30 cellular contexts compared by ENCODE assay signal in the genomic region with DNA sequence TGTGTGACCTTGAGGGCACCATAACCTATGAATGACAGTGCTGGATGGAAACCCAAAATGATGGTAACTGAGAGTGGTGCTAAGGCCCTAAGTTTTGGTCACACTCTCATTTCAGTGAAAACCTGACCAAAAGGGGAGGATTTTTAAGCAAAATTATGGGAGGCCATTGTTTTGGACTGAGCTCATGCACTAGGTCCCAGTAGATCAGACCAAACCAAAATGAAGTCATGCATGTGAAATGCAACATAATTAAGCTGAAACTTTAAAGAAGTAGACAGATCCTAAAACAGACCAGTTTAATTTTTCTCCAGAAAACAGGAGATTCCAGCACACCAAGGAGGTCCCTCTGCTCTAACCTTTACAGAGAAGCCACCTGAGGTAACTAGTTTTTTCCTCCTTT. TPM values are rescaled to one million over a fixed set of nuclear protein-coding genes. Genes with fewer than 3 reads are reported as not detected.
"Had no signal": no experiment of that assay in that cellular context is flagged by ENCODE, and none has a peak within 500 bp of the region (broad histone marks: within the 10 kb centered on the region; RNA-seq: fewer than 3 reads in every experiment).

No MANE protein-coding gene starts in this region.

- H3K4me1 ChIP-seq: parathyroid adenoma, psoas muscle, right lobe of liver, sigmoid colon, stomach, thyroid gland, tibial nerve, upper lobe of right lung, uterus had no signal

- H3K27ac Mint-ChIP-seq: natural killer cell treated with Interleukin-12 subunit alpha and Interleukin-12 subunit beta and Interleukin-15 and Interleukin-18, amount 100 ng/mL, for 72 hours; nephron progenitor cell; progenitor cell of endocrine pancreas; stimulated activated effector memory CD8-positive, alpha-beta T cell treated with anti-CD3 and anti-CD28 coated beads, Interleukin-12 subunit alpha, Interleukin-12 subunit beta, amount 100 ng/mL, for 72 hours; stimulated activated naive B cell treated with anti-CD40 and anti-IgM and Interleukin-4, amounts not matched to agents 10 μg/mL and 1 μg/mL and 100 μg/mL, for 72 hours; stimulated activated naive CD8-positive, alpha-beta T cell treated with anti-CD3 and anti-CD28 coated beads, Interleukin-15, Interleukin-2, amounts not matched to agents 100 ng/mL and 50 ng/mL, for 24 hours; type B pancreatic cell had no signal

- H3K4me3 ChIP-seq: ovary, psoas muscle, right lobe of liver, sigmoid colon, stomach, thoracic aorta, thyroid gland, tibial nerve, upper lobe of right lung, uterus had no signal

- H3K27me3 Mint-ChIP-seq: natural killer cell treated with Interleukin-12 subunit alpha and Interleukin-12 subunit beta and Interleukin-15 and Interleukin-18, amount 100 ng/mL, for 72 hours; progenitor cell of endocrine pancreas; stimulated activated naive CD8-positive, alpha-beta T cell treated with anti-CD3 and anti-CD28 coated beads, Interleukin-15, Interleukin-2, amounts not matched to agents 100 ng/mL and 50 ng/mL, for 24 hours; type B pancreatic cell had no signal

- H3K9ac ChIP-seq: parathyroid adenoma had no signal

- H3K9me3 ChIP-seq: neutrophil, ovary, psoas muscle, right lobe of liver, sigmoid colon, stomach, thoracic aorta, thyroid gland, tibial nerve, upper lobe of right lung, uterus had no signal

- H3K27me3 ChIP-seq: neutrophil, ovary, right lobe of liver, sigmoid colon, stomach, thyroid gland, tibial nerve, upper lobe of right lung, uterus had no signal

- FAIRE-seq: small intestine had no signal

- H3K36me3 ChIP-seq: neutrophil, ovary, right lobe of liver, sigmoid colon, stomach, thoracic aorta, thyroid gland, tibial nerve, upper lobe of right lung, uterus had no signal

- H3K4me3 Mint-ChIP-seq: naive thymus-derived CD8-positive, alpha-beta T cell; natural killer cell treated with Interleukin-12 subunit alpha and Interleukin-12 subunit beta and Interleukin-15 and Interleukin-18, amount 100 ng/mL, for 72 hours; nephron progenitor cell; neural crest cell; stimulated activated effector memory CD8-positive, alpha-beta T cell treated with anti-CD3 and anti-CD28 coated beads, Interleukin-12 subunit alpha, Interleukin-12 subunit beta, amount 100 ng/mL, for 72 hours; stimulated activated naive B cell treated with anti-CD40 and anti-IgM and Interleukin-4, amounts not matched to agents 10 μg/mL and 1 μg/mL and 100 μg/mL, for 72 hours; stimulated activated naive CD8-positive, alpha-beta T cell treated with anti-CD3 and anti-CD28 coated beads, Interleukin-15, Interleukin-2, amounts not matched to agents 100 ng/mL and 50 ng/mL, for 24 hours; type B pancreatic cell had no signal

- H3K79me2 ChIP-seq: parathyroid adenoma had no signal

- H3K27ac ChIP-seq: neutrophil, ovary, parathyroid adenoma, psoas muscle, right lobe of liver, sigmoid colon, stomach, thoracic aorta, thyroid gland, tibial nerve, upper lobe of right lung, uterus had no signal

- H3K9me3 Mint-ChIP-seq: naive thymus-derived CD8-positive, alpha-beta T cell; natural killer cell treated with Interleukin-12 subunit alpha and Interleukin-12 subunit beta and Interleukin-15 and Interleukin-18, amount 100 ng/mL, for 72 hours; nephron progenitor cell; neural crest cell; stimulated activated effector memory CD8-positive, alpha-beta T cell treated with anti-CD3 and anti-CD28 coated beads, Interleukin-12 subunit alpha, Interleukin-12 subunit beta, amount 100 ng/mL, for 72 hours; stimulated activated naive B cell treated with anti-CD40 and anti-IgM and Interleukin-4, amounts not matched to agents 10 μg/mL and 1 μg/mL and 100 μg/mL, for 72 hours; stimulated activated naive CD8-positive, alpha-beta T cell treated with anti-CD3 and anti-CD28 coated beads, Interleukin-15, Interleukin-2, amounts not matched to agents 100 ng/mL and 50 ng/mL, for 24 hours; type B pancreatic cell had no signal

- H3K4me1 Mint-ChIP-seq: naive thymus-derived CD8-positive, alpha-beta T cell; nephron progenitor cell; neural crest cell; stimulated activated effector memory CD8-positive, alpha-beta T cell treated with anti-CD3 and anti-CD28 coated beads, Interleukin-12 subunit alpha, Interleukin-12 subunit beta, amount 100 ng/mL, for 72 hours; stimulated activated naive B cell treated with anti-CD40 and anti-IgM and Interleukin-4, amounts not matched to agents 10 μg/mL and 1 μg/mL and 100 μg/mL, for 72 hours had no signal

- DNase-seq: naive thymus-derived CD8-positive, alpha-beta T cell; nephron progenitor cell; nucleus accumbens; ovary; posterior cingulate gyrus; psoas muscle; right cardiac atrium; right lobe of liver; sigmoid colon; small intestine; stimulated activated CD4-positive, alpha-beta T cell treated with anti-CD3 and anti-CD28 coated beads, Interleukin-15, amount 100 ng/mL, for 24 hours; stimulated activated CD4-positive, alpha-beta T cell treated with anti-CD3 and anti-CD28 coated beads, Interleukin-2, amount 100 ng/mL, for 24 hours; stimulated activated CD4-positive, alpha-beta T cell treated with anti-CD3 and anti-CD28 coated beads, Interleukin-2, amount 100 ng/mL, for 48 hours; stimulated activated CD4-positive, alpha-beta T cell treated with anti-CD3 and anti-CD28 coated beads, Interleukin-4, amount 100 ng/mL, for 24 hours; stimulated activated naive B cell treated with anti-CD40 and anti-IgM and Interleukin-4, amounts not matched to agents 10 μg/mL and 1 μg/mL and 100 μg/mL, for 72 hours; stimulated activated naive CD4-positive, alpha-beta T cell treated with Interleukin-2 at 50 U/mL for 16 hours; stomach; thyroid gland; upper lobe of right lung; uterus had no signal

- H2AFZ ChIP-seq: parathyroid adenoma had no signal

- H3K36me3 Mint-ChIP-seq: naive thymus-derived CD8-positive, alpha-beta T cell; natural killer cell treated with Interleukin-12 subunit alpha and Interleukin-12 subunit beta and Interleukin-15 and Interleukin-18, amount 100 ng/mL, for 72 hours; stimulated activated effector memory CD8-positive, alpha-beta T cell treated with anti-CD3 and anti-CD28 coated beads, Interleukin-12 subunit alpha, Interleukin-12 subunit beta, amount 100 ng/mL, for 72 hours; stimulated activated naive B cell treated with anti-CD40 and anti-IgM and Interleukin-4, amounts not matched to agents 10 μg/mL and 1 μg/mL and 100 μg/mL, for 72 hours; type B pancreatic cell had no signal

- ATAC-seq: naive thymus-derived CD8-positive, alpha-beta T cell; natural killer cell treated with Interleukin-12 subunit alpha and Interleukin-12 subunit beta and Interleukin-15 and Interleukin-18, amount 100 ng/mL, for 72 hours; psoas muscle; right cardiac atrium; right lobe of liver; stimulated activated effector memory CD8-positive, alpha-beta T cell treated with anti-CD3 and anti-CD28 coated beads, Interleukin-12 subunit alpha, Interleukin-12 subunit beta, amount 100 ng/mL, for 72 hours; stimulated activated naive B cell treated with anti-CD40 and anti-IgM and Interleukin-4, amounts not matched to agents 10 μg/mL and 1 μg/mL and 100 μg/mL, for 72 hours; upper lobe of right lung had no signal

RNA-seq across cellular contexts. Expression of gene THBS2, which starts 24.0 kb away (rescaled TPM):
- total RNA-seq: naive thymus-derived CD8-positive, alpha-beta T cell; natural killer cell treated with Interleukin-12 subunit alpha and Interleukin-12 subunit beta and Interleukin-15 and Interleukin-18, amount 100 ng/mL, for 72 hours; progenitor cell of endocrine pancreas had no signal
